ENCODE assay signal across 1 cellular context in the genomic region with DNA sequence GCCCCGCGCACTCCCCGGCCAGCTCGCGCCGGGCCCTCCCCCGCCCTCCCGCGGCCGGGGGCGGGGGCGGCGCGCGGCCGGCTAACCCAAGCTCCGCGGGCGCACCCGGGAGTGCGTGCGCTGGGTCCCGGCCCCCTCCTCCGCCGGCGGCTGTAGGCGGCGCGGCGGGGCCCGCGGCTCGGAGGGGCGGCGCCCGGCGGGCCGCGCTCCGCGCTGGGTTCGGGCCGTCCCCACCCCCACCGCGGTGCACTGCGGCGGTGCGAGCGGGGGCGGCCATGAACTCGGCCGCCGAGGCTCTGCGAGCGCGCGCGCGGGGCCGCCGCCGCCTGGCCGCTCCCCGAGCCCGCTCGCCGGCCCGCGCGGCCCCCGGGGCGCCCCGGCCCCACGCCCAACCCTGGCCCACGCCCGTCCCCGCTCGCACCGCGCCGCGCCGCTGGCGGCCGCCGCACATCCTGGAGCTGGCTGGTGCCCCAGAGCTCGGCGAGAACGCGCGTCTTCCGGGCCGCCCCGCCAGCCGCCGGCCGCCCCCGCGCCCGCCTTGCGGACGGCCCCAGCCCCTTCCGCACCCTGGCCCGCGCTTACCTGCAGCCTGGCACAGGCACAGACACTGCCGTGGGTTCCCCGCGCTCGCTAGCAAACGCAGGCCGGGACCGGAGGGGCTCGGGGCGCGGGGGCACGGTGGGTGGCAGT.
TF ChIP-seq lines count a peak whose summit lies in the region.

A gene with protein sequence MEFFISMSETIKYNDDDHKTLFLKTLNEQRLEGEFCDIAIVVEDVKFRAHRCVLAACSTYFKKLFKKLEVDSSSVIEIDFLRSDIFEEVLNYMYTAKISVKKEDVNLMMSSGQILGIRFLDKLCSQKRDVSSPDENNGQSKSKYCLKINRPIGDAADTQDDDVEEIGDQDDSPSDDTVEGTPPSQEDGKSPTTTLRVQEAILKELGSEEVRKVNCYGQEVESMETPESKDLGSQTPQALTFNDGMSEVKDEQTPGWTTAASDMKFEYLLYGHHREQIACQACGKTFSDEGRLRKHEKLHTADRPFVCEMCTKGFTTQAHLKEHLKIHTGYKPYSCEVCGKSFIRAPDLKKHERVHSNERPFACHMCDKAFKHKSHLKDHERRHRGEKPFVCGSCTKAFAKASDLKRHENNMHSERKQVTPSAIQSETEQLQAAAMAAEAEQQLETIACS (minus strand): TSS at position 496 of the 690 bp plus-strand sequence. CDS start 2,480 bp downstream, outside the sequence.

TF ChIP-seq in K562, 482 proteins besides CTCF, POLR2A, EP300 and RAD21 (continued from another document):
- TF ChIP-seq, protein P1, sequence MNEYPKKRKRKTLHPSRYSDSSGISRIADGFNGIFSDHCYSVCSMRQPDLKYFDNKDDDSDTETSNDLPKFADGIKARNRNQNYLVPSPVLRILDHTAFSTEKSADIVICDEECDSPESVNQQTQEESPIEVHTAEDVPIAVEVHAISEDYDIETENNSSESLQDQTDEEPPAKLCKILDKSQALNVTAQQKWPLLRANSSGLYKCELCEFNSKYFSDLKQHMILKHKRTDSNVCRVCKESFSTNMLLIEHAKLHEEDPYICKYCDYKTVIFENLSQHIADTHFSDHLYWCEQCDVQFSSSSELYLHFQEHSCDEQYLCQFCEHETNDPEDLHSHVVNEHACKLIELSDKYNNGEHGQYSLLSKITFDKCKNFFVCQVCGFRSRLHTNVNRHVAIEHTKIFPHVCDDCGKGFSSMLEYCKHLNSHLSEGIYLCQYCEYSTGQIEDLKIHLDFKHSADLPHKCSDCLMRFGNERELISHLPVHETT (CRISPR knock-in tag; conservative IDR thresholded peaks at IDR 0.05 in 1 of 2, IDR thresholded peaks at IDR 0.05 in 1 of 2) = peak in 1 of 2 experiments; percentile 96; a peak in 2 of 4 replicates
- peak; percentile 77 for TF ChIP-seq CXXC5 (CRISPR knock-in tag; IDR thresholded peaks at IDR 0.05)
- peak; percentile 6; the same call in 1 of the 2 replicates for TF ChIP-seq ZFX (CRISPR knock-in tag; IDR thresholded peaks at IDR 0.05)
- TF ChIP-seq POLR2G (IDR thresholded peaks at IDR 0.05; ENCODE audit: low read depth, low read length) = peak; percentile 40
- peak; percentile 3; the same call in 1 of the 2 replicates for TF ChIP-seq PHF8 (IDR thresholded peaks at IDR 0.05; ENCODE audit: borderline replicate concordance, low read length)
- no peak for TF ChIP-seq FOS (IDR thresholded peaks at IDR 0.05; ENCODE audit: extremely low read depth, insufficient read length)
- TF ChIP-seq SIN3A (IDR thresholded peaks at IDR 0.05; ENCODE audit: borderline replicate concordance in 2 of 2, control insufficient read depth in 1 of 2, low read depth in 2 of 2, low read length in 2 of 2) = 0 out of 4 replicates have a peak, but pooled peaks of 1 of the 2 experiments have one; percentile 38
- no peak for TF ChIP-seq BMI1 (IDR thresholded peaks at IDR 0.05; ENCODE audit: low read length)
- TF ChIP-seq CHD1 (IDR thresholded peaks at IDR 0.05; ENCODE audit: low read length) = peak; percentile 32
- TF ChIP-seq PCBP1 (IDR thresholded peaks at IDR 0.05; ENCODE audit: low read depth, low read length, poor library complexity, severe bottlenecking) = peak; percentile 8
- peak; percentile 63; the same call in 1 of the 2 replicates for TF ChIP-seq SMAD4 (CRISPR knock-in tag; conservative IDR thresholded peaks at IDR 0.05)
- TF ChIP-seq BHLHE40 (IDR thresholded peaks at IDR 0.05; ENCODE audit: low read length) = 0 out of 2 replicates have a peak, but pooled peaks have one; percentile 0
- peak; percentile 99 for TF ChIP-seq ZNF197 (CRISPR knock-in tag; IDR thresholded peaks at IDR 0.05; ENCODE audit: low read depth)
- no peak for TF ChIP-seq FOXA3 (CRISPR knock-in tag; conservative IDR thresholded peaks at IDR 0.05 in 1 of 2, IDR thresholded peaks at IDR 0.05 in 1 of 2)
- no peak for TF ChIP-seq MAFK (IDR thresholded peaks at IDR 0.05; ENCODE audit: low read length)
- TF ChIP-seq CCNT2 (IDR thresholded peaks at IDR 0.05; ENCODE audit: borderline replicate concordance, extremely low read depth, insufficient read length, low read depth, low read length) = peak; percentile 44
- TF ChIP-seq ZNF766 (CRISPR knock-in tag; conservative IDR thresholded peaks at IDR 0.05) = peak; percentile 98
- TF ChIP-seq ZC3H4 (CRISPR knock-in tag; IDR thresholded peaks at IDR 0.05; ENCODE audit: borderline replicate concordance) = peak; percentile 69; the same call in 1 of the 2 replicates
- TF ChIP-seq, protein P2, sequence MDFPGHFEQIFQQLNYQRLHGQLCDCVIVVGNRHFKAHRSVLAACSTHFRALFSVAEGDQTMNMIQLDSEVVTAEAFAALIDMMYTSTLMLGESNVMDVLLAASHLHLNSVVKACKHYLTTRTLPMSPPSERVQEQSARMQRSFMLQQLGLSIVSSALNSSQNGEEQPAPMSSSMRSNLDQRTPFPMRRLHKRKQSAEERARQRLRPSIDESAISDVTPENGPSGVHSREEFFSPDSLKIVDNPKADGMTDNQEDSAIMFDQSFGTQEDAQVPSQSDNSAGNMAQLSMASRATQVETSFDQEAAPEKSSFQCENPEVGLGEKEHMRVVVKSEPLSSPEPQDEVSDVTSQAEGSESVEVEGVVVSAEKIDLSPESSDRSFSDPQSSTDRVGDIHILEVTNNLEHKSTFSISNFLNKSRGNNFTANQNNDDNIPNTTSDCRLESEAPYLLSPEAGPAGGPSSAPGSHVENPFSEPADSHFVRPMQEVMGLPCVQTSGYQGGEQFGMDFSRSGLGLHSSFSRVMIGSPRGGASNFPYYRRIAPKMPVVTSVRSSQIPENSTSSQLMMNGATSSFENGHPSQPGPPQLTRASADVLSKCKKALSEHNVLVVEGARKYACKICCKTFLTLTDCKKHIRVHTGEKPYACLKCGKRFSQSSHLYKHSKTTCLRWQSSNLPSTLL (IDR thresholded peaks at IDR 0.05) = no peak
- TF ChIP-seq GABPA (tag; conservative IDR thresholded peaks at IDR 0.05; ENCODE audit: low read depth) = 0 out of 2 replicates have a peak, but pooled peaks have one; percentile 49
- TF ChIP-seq, protein P3, sequence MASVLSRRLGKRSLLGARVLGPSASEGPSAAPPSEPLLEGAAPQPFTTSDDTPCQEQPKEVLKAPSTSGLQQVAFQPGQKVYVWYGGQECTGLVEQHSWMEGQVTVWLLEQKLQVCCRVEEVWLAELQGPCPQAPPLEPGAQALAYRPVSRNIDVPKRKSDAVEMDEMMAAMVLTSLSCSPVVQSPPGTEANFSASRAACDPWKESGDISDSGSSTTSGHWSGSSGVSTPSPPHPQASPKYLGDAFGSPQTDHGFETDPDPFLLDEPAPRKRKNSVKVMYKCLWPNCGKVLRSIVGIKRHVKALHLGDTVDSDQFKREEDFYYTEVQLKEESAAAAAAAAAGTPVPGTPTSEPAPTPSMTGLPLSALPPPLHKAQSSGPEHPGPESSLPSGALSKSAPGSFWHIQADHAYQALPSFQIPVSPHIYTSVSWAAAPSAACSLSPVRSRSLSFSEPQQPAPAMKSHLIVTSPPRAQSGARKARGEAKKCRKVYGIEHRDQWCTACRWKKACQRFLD (CRISPR knock-in tag; IDR thresholded peaks at IDR 0.05) = peak; percentile 72; the same call in 1 of the 2 replicates
- peak; percentile 11; the same call in 1 of the 2 replicates for TF ChIP-seq RB1 (IDR thresholded peaks at IDR 0.05; ENCODE audit: low read depth)
- TF ChIP-seq ZNF75A (CRISPR knock-in tag; IDR thresholded peaks at IDR 0.05) = no peak
- TF ChIP-seq ZBTB7A (IDR thresholded peaks at IDR 0.05; ENCODE audit: borderline replicate concordance, control insufficient read depth, low read depth, low read length) = peak; percentile 43; the same call in 1 of the 2 replicates
- TF ChIP-seq, protein P4, sequence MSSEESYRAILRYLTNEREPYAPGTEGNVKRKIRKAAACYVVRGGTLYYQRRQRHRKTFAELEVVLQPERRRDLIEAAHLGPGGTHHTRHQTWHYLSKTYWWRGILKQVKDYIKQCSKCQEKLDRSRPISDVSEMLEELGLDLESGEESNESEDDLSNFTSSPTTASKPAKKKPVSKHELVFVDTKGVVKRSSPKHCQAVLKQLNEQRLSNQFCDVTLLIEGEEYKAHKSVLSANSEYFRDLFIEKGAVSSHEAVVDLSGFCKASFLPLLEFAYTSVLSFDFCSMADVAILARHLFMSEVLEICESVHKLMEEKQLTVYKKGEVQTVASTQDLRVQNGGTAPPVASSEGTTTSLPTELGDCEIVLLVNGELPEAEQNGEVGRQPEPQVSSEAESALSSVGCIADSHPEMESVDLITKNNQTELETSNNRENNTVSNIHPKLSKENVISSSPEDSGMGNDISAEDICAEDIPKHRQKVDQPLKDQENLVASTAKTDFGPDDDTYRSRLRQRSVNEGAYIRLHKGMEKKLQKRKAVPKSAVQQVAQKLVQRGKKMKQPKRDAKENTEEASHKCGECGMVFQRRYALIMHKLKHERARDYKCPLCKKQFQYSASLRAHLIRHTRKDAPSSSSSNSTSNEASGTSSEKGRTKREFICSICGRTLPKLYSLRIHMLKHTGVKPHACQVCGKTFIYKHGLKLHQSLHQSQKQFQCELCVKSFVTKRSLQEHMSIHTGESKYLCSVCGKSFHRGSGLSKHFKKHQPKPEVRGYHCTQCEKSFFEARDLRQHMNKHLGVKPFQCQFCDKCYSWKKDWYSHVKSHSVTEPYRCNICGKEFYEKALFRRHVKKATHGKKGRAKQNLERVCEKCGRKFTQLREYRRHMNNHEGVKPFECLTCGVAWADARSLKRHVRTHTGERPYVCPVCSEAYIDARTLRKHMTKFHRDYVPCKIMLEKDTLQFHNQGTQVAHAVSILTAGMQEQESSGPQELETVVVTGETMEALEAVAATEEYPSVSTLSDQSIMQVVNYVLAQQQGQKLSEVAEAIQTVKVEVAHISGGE (CRISPR knock-in tag; IDR thresholded peaks at IDR 0.05) = peak in 1 of 3 experiments; percentile 82; a peak in 2 of 6 replicates
- 0 out of 2 replicates have a peak, but pooled peaks have one; percentile 11 for TF ChIP-seq SUPT5H (IDR thresholded peaks at IDR 0.05)
- TF ChIP-seq, protein P5, sequence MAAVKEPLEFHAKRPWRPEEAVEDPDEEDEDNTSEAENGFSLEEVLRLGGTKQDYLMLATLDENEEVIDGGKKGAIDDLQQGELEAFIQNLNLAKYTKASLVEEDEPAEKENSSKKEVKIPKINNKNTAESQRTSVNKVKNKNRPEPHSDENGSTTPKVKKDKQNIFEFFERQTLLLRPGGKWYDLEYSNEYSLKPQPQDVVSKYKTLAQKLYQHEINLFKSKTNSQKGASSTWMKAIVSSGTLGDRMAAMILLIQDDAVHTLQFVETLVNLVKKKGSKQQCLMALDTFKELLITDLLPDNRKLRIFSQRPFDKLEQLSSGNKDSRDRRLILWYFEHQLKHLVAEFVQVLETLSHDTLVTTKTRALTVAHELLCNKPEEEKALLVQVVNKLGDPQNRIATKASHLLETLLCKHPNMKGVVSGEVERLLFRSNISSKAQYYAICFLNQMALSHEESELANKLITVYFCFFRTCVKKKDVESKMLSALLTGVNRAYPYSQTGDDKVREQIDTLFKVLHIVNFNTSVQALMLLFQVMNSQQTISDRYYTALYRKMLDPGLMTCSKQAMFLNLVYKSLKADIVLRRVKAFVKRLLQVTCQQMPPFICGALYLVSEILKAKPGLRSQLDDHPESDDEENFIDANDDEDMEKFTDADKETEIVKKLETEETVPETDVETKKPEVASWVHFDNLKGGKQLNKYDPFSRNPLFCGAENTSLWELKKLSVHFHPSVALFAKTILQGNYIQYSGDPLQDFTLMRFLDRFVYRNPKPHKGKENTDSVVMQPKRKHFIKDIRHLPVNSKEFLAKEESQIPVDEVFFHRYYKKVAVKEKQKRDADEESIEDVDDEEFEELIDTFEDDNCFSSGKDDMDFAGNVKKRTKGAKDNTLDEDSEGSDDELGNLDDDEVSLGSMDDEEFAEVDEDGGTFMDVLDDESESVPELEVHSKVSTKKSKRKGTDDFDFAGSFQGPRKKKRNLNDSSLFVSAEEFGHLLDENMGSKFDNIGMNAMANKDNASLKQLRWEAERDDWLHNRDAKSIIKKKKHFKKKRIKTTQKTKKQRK (IDR thresholded peaks at IDR 0.05; ENCODE audit: borderline replicate concordance, low read depth, low read length) = no peak
- TF ChIP-seq CTBP1 (IDR thresholded peaks at IDR 0.05; ENCODE audit: borderline replicate concordance) = no peak
- TF ChIP-seq TAF1 (IDR thresholded peaks at IDR 0.05; ENCODE audit: control insufficient read depth, extremely low read depth, insufficient read depth, low read length, severe bottlenecking) = peak; percentile 4
- peak in 1 of 3 experiments; percentile 69 for TF ChIP-seq YY1 (IDR thresholded peaks at IDR 0.05; ENCODE audit: borderline replicate concordance in 1 of 3, control insufficient read depth in 1 of 3, extremely low read depth in 1 of 3, insufficient read depth in 3 of 3, insufficient read length in 1 of 3, insufficient replicate concordance in 2 of 3, low read depth in 1 of 3, low read length in 2 of 3)
- TF ChIP-seq ZNF121 (CRISPR knock-in tag; conservative IDR thresholded peaks at IDR 0.05) = no peak
